ENCODE assay signal across 31 cellular contexts in genomic region chr3:76047368-76047767, GRCh38.
"Had no signal": no experiment of that assay in that cellular context is flagged by ENCODE, and none has a peak within 500 bp of the region (broad histone marks: within the 10 kb centered on the region; RNA-seq: fewer than 3 reads in every experiment).

No MANE protein-coding gene starts in this region.

- DNase-seq: colonic mucosa; effector CD8-positive, alpha-beta T cell; endodermal cell; foreskin keratinocyte; glutamatergic neuron; heart right ventricle; hippocampal formation; left cardiac atrium; left lung; mesenchymal stem cell; midbrain; naive thymus-derived CD4-positive, alpha-beta T cell; nucleus accumbens; stimulated activated CD4-positive, alpha-beta T cell treated with anti-CD3 and anti-CD28 coated beads, Interleukin-12 subunit alpha, Interleukin-12 subunit beta, amount 100 ng/mL, for 4 hours; stimulated activated CD4-positive, alpha-beta T cell treated with anti-CD3 and anti-CD28 coated beads, Interleukin-1b, Interleukin-23, amount 100 ng/mL, for 48 hours; stimulated activated CD4-positive, alpha-beta T cell treated with anti-CD3 and anti-CD28 coated beads, Interleukin-4, amount 100 ng/mL, for 1 hour; stimulated activated CD8-positive, alpha-beta memory T cell treated with anti-CD3 and anti-CD28 coated beads, Interleukin-4, amount 100 ng/mL, for 48 hours; stimulated activated naive CD4-positive, alpha-beta T cell; stimulated activated naive CD8-positive, alpha-beta T cell treated with anti-CD3 and anti-CD28 coated beads, Interleukin-15, amount 100 ng/mL, for 72 hours; thyroid gland had no signal

- H3K4me1 Mint-ChIP-seq: naive thymus-derived CD4-positive, alpha-beta T cell; stimulated activated naive CD8-positive, alpha-beta T cell treated with anti-CD3 and anti-CD28 coated beads, Interleukin-15, amount 100 ng/mL, for 72 hours had no signal

- ATAC-seq: gastroesophageal sphincter; heart right ventricle; left cardiac atrium; left lung; naive thymus-derived CD4-positive, alpha-beta T cell; sciatic nerve; stimulated activated naive CD8-positive, alpha-beta T cell treated with anti-CD3 and anti-CD28 coated beads, Interleukin-15, amount 100 ng/mL, for 72 hours had no signal

- H3K27ac Mint-ChIP-seq: dendritic cell treated with granulocyte-macrophage colony-stimulating factor and Interleukin-4, amounts not matched to agents 40 ng/mL and 50 ng/mL, for 4 days; endodermal cell; naive thymus-derived CD4-positive, alpha-beta T cell; stimulated activated naive CD8-positive, alpha-beta T cell treated with anti-CD3 and anti-CD28 coated beads, Interleukin-15, amount 100 ng/mL, for 72 hours; type B pancreatic cell had no signal

- H3K27ac ChIP-seq: colonic mucosa, epithelial cell of prostate, esophagus muscularis mucosa, foreskin keratinocyte, gastroesophageal sphincter, heart right ventricle, left lung, prostate gland, right atrium auricular region, thyroid gland had no signal

- H3K27me3 Mint-ChIP-seq: dendritic cell treated with granulocyte-macrophage colony-stimulating factor and Interleukin-4, amounts not matched to agents 40 ng/mL and 50 ng/mL, for 4 days; naive thymus-derived CD4-positive, alpha-beta T cell; stimulated activated naive CD8-positive, alpha-beta T cell treated with anti-CD3 and anti-CD28 coated beads, Interleukin-15, amount 100 ng/mL, for 72 hours had no signal

- H3K4me1 ChIP-seq: colonic mucosa, esophagus muscularis mucosa, heart right ventricle, left lung, prostate gland, right atrium auricular region, thyroid gland had no signal

- H3K36me3 Mint-ChIP-seq: naive thymus-derived CD4-positive, alpha-beta T cell; type B pancreatic cell had no signal

- H3K36me3 ChIP-seq: colonic mucosa, esophagus muscularis mucosa, gastroesophageal sphincter, heart right ventricle, left lung, prostate gland, right atrium auricular region, thyroid gland had no signal

- H3K4me3 Mint-ChIP-seq: dendritic cell treated with granulocyte-macrophage colony-stimulating factor and Interleukin-4, amounts not matched to agents 40 ng/mL and 50 ng/mL, for 4 days; endodermal cell; naive thymus-derived CD4-positive, alpha-beta T cell; nephron; stimulated activated naive CD8-positive, alpha-beta T cell treated with anti-CD3 and anti-CD28 coated beads, Interleukin-15, amount 100 ng/mL, for 72 hours; type B pancreatic cell had no signal

- H3K4me2 ChIP-seq: smooth muscle cell had no signal

- H3K9me3 ChIP-seq: colonic mucosa, esophagus muscularis mucosa, gastroesophageal sphincter, heart right ventricle, left lung, prostate gland, right atrium auricular region, thyroid gland had no signal

- H3K9me3 Mint-ChIP-seq: dendritic cell treated with granulocyte-macrophage colony-stimulating factor and Interleukin-4, amounts not matched to agents 40 ng/mL and 50 ng/mL, for 4 days; endodermal cell; nephron; type B pancreatic cell had no signal

- H3K27me3 ChIP-seq: colonic mucosa, esophagus muscularis mucosa, foreskin keratinocyte, gastroesophageal sphincter, heart right ventricle, left lung, right atrium auricular region, thyroid gland had no signal

- H3K4me3 ChIP-seq: colonic mucosa, esophagus muscularis mucosa, gastroesophageal sphincter, heart right ventricle, left lung, prostate gland, right atrium auricular region, smooth muscle cell, thyroid gland had no signal

- FAIRE-seq: islet of Langerhans had no signal
